16 cellular contexts compared by ENCODE assay signal in genomic region chr3:127542441-127542952, GRCh38. TPM values are rescaled to one million over a fixed set of nuclear protein-coding genes. Genes with fewer than 3 reads are reported as not detected.
DNase-seq lines count a peak whose midpoint lies in the region; ATAC-seq and TF ChIP-seq lines count a peak whose summit lies in the region.
"Had no signal": no experiment of that assay in that cellular context is flagged by ENCODE, and none has a peak within 500 bp of the region (broad histone marks: within the 10 kb centered on the region; RNA-seq: fewer than 3 reads in every experiment).

No MANE protein-coding gene starts in this region.

- intact Hi-C loops in left colon (cut with DNase I, micrococcal nuclease), result loop anchor here in 1 of 2 donors (10.0 kb wide), 1 partner anchor 1018 kb away; the partner anchor contains the start of gene CHST13
- intact Hi-C loops in thyroid gland (cut with DNase I), result loop anchor here (10.0 kb wide), 2 partner anchors 548 to 858 kb away; no protein-coding TSS in a partner anchor

- DNase-seq in NCI-H1105 treated with DMSO at 0.1 percent for 48 hours (lab: John Stamatoyannopoulos, UW) (peak; percentile 37), NCI-H345 treated with DMSO at 0.1 percent for 48 hours (lab: John Stamatoyannopoulos, UW; ENCODE audit: unreplicated experiment) (peak; percentile 55), left colon (peak; percentile 52 to 69), thyroid gland (peak; percentile 83 to 85), NCI-H1436 treated with DMSO at 0.1 percent for 48 hours (lab: John Stamatoyannopoulos, UW) (no peak), NCI-H1048 (lab: John Stamatoyannopoulos, UW) (no peak)
- DNase-seq: CD8-positive, alpha-beta T cell; central memory CD4-positive, alpha-beta T cell; HFFc6; IMR-90; left ventricle myocardium inferior; NCI-H2227 treated with DMSO at 0.1 percent for 48 hours; T1000 had no signal

- no peaks in the 10 kb centered on the region for H3K27me3 ChIP-seq in thyroid gland

- no peak for TF ChIP-seq CTCF in thyroid gland (IDR thresholded peaks at IDR 0.05)

- 26 to 30% methylated on average over 7 to 14 of the region's 14 CpGs for WGBS in thyroid gland, 2 donors

- H3K27ac ChIP-seq in thyroid gland, result peak overlapping the region in 1 of 3 donors; percentile 15
- H3K27ac ChIP-seq: left ventricle myocardium inferior, skin epidermis had no signal

- H3K4me3 ChIP-seq in thyroid gland (replicated peaks in 1 of 3), result no peak overlapping the region
- H3K4me3 ChIP-seq: left ventricle myocardium inferior, skin epidermis had no signal

- no peaks in the 10 kb centered on the region for H3K36me3 ChIP-seq in thyroid gland
- H3K36me3 ChIP-seq: left ventricle myocardium inferior had no signal

- peaks cover 9 to 23% of the 10 kb centered on the region in 2 donors for H3K4me1 ChIP-seq in thyroid gland

- no peaks in the 10 kb centered on the region for H3K9me3 ChIP-seq in thyroid gland
- H3K9me3 ChIP-seq: left ventricle myocardium inferior had no signal

- peak; percentile 75 for ATAC-seq in left colon
- no peak for ATAC-seq in HG03432 (IDR thresholded peaks at IDR 0.05; ENCODE audit: unreplicated experiment)
- ATAC-seq: CD8-positive, alpha-beta T cell; Right ventricle myocardium inferior had no signal

- TF ChIP-seq POLR2A in thyroid gland (IDR thresholded peaks at IDR 0.05), result no peak

RNA-seq across cellular contexts. Expression of gene TPRA1, which starts 48.0 kb away (rescaled TPM):
- total RNA-seq in left colon (10 to 100 TPM; 21.9 to 25.7 TPM), thyroid gland (10 to 100 TPM; 36.2 to 47.5 (median 43.2) TPM)

RNA-seq across cellular contexts. Expression of gene MCM2, which starts 55.7 kb away (rescaled TPM):
- total RNA-seq in left colon (10 to 100 TPM; 10.4 to 16.4 TPM), thyroid gland (10 to 100 TPM in 1 of 4 donors, 1 to 10 TPM in 3; 7.5 to 15.1 (median 9.5) TPM)

Comparison
In these comparisons a context has a peak if more than half of its experiments do, and no peak if none do; other contexts are left out.
1. DNase-seq: peak in NCI-H1105 treated with DMSO at 0.1 percent for 48 hours (single experiment), NCI-H345 treated with DMSO at 0.1 percent for 48 hours (single experiment), left colon (2 of 2) and thyroid gland (2 of 2); none in NCI-H1436 treated with DMSO at 0.1 percent for 48 hours (single experiment) and NCI-H1048 (single experiment).